1 cellular context compared by ENCODE assay signal in the genomic region with DNA sequence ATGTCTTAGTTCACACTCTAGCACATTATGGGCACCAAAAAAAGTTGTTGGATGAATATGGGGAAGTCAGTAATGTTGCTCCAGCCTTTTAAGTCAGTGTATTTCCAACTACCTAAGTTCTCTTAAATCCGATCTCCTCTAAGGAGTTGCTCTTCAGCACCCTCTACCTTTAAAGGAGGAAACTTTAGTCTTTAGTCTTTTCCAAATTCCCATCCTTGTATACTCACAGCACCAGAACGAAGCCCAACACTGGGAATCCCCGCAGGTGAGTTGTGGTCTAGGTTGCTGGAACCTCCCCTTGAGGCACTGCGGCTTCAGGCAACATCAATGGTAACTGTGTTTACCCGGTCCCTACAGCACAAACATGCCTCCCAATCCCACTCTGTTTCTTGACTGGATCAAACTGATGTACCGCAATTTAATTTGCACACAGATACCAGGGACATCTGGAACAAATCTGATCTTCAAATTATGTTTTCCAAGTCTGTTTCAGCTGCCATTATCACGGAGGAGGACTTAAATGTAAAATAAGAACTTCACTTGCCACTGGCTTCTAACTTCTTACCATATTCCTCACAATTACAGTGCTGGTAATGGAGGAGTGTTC.
TF ChIP-seq lines count a peak whose summit lies in the region.

No MANE protein-coding gene starts in this region.

TF ChIP-seq in HepG2, 621 proteins besides CTCF, POLR2A, EP300 and RAD21 (continued from another document):
- TF ChIP-seq SIN3A (IDR thresholded peaks at IDR 0.05; ENCODE audit: borderline replicate concordance, low read depth, low read length), result no peak
